ENCODE assay signal across 31 cellular contexts in the genomic region with DNA sequence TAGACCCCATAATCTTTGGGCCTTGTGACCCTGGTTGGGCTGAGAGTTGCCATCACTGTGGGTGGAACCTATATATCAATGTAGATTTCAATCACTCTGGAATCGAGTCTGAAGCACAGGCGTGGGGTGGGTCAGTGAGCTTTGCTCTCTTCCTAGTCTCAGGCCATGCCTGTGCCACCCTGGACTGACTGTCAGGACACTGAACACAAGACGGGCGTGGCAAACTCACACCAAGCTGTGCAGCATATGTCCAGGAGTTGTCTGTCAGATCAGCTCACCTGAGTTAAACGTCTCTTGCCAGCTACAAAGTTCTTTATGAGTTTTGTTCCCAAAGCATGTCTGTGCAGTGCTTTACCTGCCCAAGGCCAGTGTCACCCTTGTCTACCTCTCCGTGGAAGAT. TPM values are rescaled to one million over a fixed set of nuclear protein-coding genes. Genes with fewer than 3 reads are reported as not detected.
"Had no signal": no experiment of that assay in that cellular context is flagged by ENCODE, and none has a peak within 500 bp of the region (broad histone marks: within the 10 kb centered on the region; RNA-seq: fewer than 3 reads in every experiment).

No MANE protein-coding gene starts in this region.

- DNase-seq: activated B cell treated with CpG ODN at 0.5 μM for 24 hours; activated CD4-positive, alpha-beta memory T cell treated with anti-CD3 and anti-CD28 coated beads for 36 hours; activated CD4-positive, alpha-beta T cell treated with anti-CD3 and anti-CD28 coated beads for 4 hours; activated CD4-positive, alpha-beta T cell treated with anti-CD3 and anti-CD28 coated beads, Interleukin-2, amount 10 ng/mL, durations not matched to agents 24 days and 14 days; activated CD4-positive, alpha-beta T cell treated with anti-CD3 and anti-CD28 coated beads, Interleukin-2, amount 50 U/mL, for 1 hour; activated CD4-positive, alpha-beta T cell treated with anti-CD3 and anti-CD28 coated beads, Interleukin-2, amount 50 U/mL, for 4 hours; activated CD4-positive, CD25-positive, alpha-beta regulatory T cell treated with anti-CD3 and anti-CD28 coated beads, Interleukin-2, amount 50 U/mL, for 72 hours; activated CD8-positive, alpha-beta memory T cell treated with anti-CD3 and anti-CD28 coated beads, Interleukin-2, amount 10 ng/mL, durations not matched to agents 7 days and 5 days; activated CD8-positive, alpha-beta memory T cell treated with anti-CD3 and anti-CD28 coated beads, Interleukin-2, amount 50 U/mL, for 48 hours; activated CD8-positive, alpha-beta T cell treated with anti-CD3 and anti-CD28 coated beads for 36 hours; activated effector memory CD4-positive, alpha-beta T cell treated with Interleukin-2 at 50 U/mL for 16 hours; activated gamma-delta T cell; activated naive CD4-positive, alpha-beta T cell treated with anti-CD3 and anti-CD28 coated beads, Interleukin-2, amount 10 ng/mL, durations not matched to agents 7 days and 5 days; activated naive CD4-positive, alpha-beta T cell treated with Interleukin-2 at 50 U/mL for 16 hours; activated naive CD8-positive, alpha-beta T cell treated with anti-CD3 and anti-CD28 coated beads, Interleukin-2, amount 10 ng/mL, durations not matched to agents 7 days and 5 days; activated naive CD8-positive, alpha-beta T cell treated with anti-CD3 and anti-CD28 coated beads, Interleukin-2, amount 50 U/mL, for 24 hours; activated T-cell treated with anti-CD3 and anti-CD28 coated beads, Interleukin-2, amount 50 U/mL, for 24 hours; activated T-cell treated with anti-CD3 and anti-CD28 coated beads, Interleukin-2, amount 50 U/mL, for 48 hours; amygdala; anterior cingulate cortex; caudate nucleus; cerebellar nuclear complex; T-helper 1 cell; T-helper 2 cell; T-helper 9 cell had no signal

- H3K4me3 ChIP-seq: ascending aorta, cardiac muscle cell had no signal

- H3K36me3 ChIP-seq: cardiac muscle cell had no signal

- ATAC-seq: activated CD8-positive, alpha-beta memory T cell treated with anti-CD3 and anti-CD28 coated beads, Interleukin-2, amount 10 ng/mL, durations not matched to agents 7 days and 5 days; activated CD8-positive, alpha-beta T cell treated with anti-CD3 and anti-CD28 coated beads for 36 hours; activated naive CD8-positive, alpha-beta T cell treated with anti-CD3 and anti-CD28 coated beads, Interleukin-2, amount 50 U/mL, for 24 hours had no signal

- FAIRE-seq: bronchial epithelial cell, TTC549 had no signal

- H3K27me3 ChIP-seq: ascending aorta had no signal

- H3K9me3 ChIP-seq: ascending aorta had no signal

- H3K27ac ChIP-seq: ascending aorta, cardiac muscle cell, VCaP had no signal

- H3K4me1 ChIP-seq: ascending aorta had no signal

RNA-seq across cellular contexts. Expression of a gene that starts 30.9 kb away (rescaled TPM):
- total RNA-seq: activated CD4-positive, alpha-beta memory T cell treated with anti-CD3 and anti-CD28 coated beads for 36 hours; activated CD4-positive, alpha-beta T cell treated with anti-CD3 and anti-CD28 coated beads, Interleukin-2, amount 10 ng/mL, durations not matched to agents 24 days and 14 days; activated CD8-positive, alpha-beta memory T cell treated with anti-CD3 and anti-CD28 coated beads, Interleukin-2, amount 10 ng/mL, durations not matched to agents 7 days and 5 days; activated CD8-positive, alpha-beta T cell treated with anti-CD3 and anti-CD28 coated beads for 36 hours; activated naive CD8-positive, alpha-beta T cell treated with anti-CD3 and anti-CD28 coated beads, Interleukin-2, amount 10 ng/mL, durations not matched to agents 7 days and 5 days; activated T-helper 2 cell treated with anti-CD3 and anti-CD28 coated beads, Interferon-gamma antibody, Interleukin-2, Interleukin-4, amounts not matched to agents 10 μg/mL and 5 μg/mL and 100 μg/mL, durations not matched to agents 14 hours and 24 hours and 36 hours; bronchial epithelial cell had no signal
